In genomic region chr12:79690156-79690605, GRCh38 we compare ENCODE assay signal across 8 cellular contexts. TPM values are rescaled to one million over a fixed set of nuclear protein-coding genes. Genes with fewer than 3 reads are reported as not detected.
DNase-seq lines count a peak whose midpoint lies in the region; ATAC-seq and TF ChIP-seq lines count a peak whose summit lies in the region.

No MANE protein-coding gene starts in this region.

- H3K79me2 ChIP-seq in DOHH2 (ENCODE audit: control insufficient read depth, low read length), result peaks cover 52% of the 10 kb centered on the region

- peak overlapping the region; percentile 94 for H3K4me3 ChIP-seq in DOHH2 (ENCODE audit: low read length)

- no peaks in the 10 kb centered on the region for H3K9me3 ChIP-seq in DOHH2 (ENCODE audit: control insufficient read depth, insufficient read depth, low read length)

- H3K27ac ChIP-seq in DOHH2 (ENCODE audit: low read depth, low read length), result peak overlapping the region; percentile 77

- H3K4me2 ChIP-seq in DOHH2 (ENCODE audit: low read length), result peak overlapping the region; percentile 86

- H3K4me1 ChIP-seq in DOHH2 (ENCODE audit: control insufficient read depth, low read length), result peaks cover 33% of the 10 kb centered on the region

- peak; percentile 38 for DNase-seq in T1000 (lab: John Stamatoyannopoulos, UW)
- peak; percentile 16 for DNase-seq in foreskin melanocyte
- peak; percentile 3 for DNase-seq in pulmonary artery endothelial cell (ENCODE audit: low read depth, low spot score)
- DNase-seq in DMS153 (lab: John Stamatoyannopoulos, UW), result no peak
- no peak for DNase-seq in NOMO-1 treated with DMSO at 0.1 percent for 48 hours (lab: John Stamatoyannopoulos, UW; ENCODE audit: unreplicated experiment)

- H3F3A ChIP-seq in DOHH2 (ENCODE audit: control insufficient read depth, insufficient read depth), result 0 out of 2 replicates have a peak, but pooled peaks cover 9% of the 10 kb centered on the region

- H3K27me3 ChIP-seq in DOHH2 (ENCODE audit: control insufficient read depth, low read length), result peaks cover 7% of the 10 kb centered on the region; the same call in 1 of the 2 replicates

- TF ChIP-seq CTCF in DOHH2 (IDR thresholded peaks at IDR 0.05; ENCODE audit: low read depth, low read length, poor library complexity, severe bottlenecking), result no peak

- H3K36me3 ChIP-seq in DOHH2 (ENCODE audit: control insufficient read depth, low read length), result peaks cover 29% of the 10 kb centered on the region

- ATAC-seq in GM19324 (IDR thresholded peaks at IDR 0.05; ENCODE audit: low FRiP score, unreplicated experiment) (peak; percentile 35), HG03280 (IDR thresholded peaks at IDR 0.05; ENCODE audit: unreplicated experiment) (peak; percentile 24)

- H3K9me2 ChIP-seq in DOHH2 (replicated peaks; ENCODE audit: control insufficient read depth, low read length), result no peaks in the 10 kb centered on the region

- H4K20me1 ChIP-seq in DOHH2 (ENCODE audit: control insufficient read depth, insufficient read depth, low read depth, low read length), result peaks cover 9% of the 10 kb centered on the region

RNA-seq across cellular contexts. Expression of gene PAWR, which starts 0.6 kb away (rescaled TPM):
- total RNA-seq in pulmonary artery endothelial cell, result 99.3 and 123 TPM in 2 replicates

Comparison
In these comparisons a context has a peak if more than half of its experiments do, and no peak if none do; other contexts are left out.
1. DNase-seq: peak in T1000 (single experiment), foreskin melanocyte (single experiment) and pulmonary artery endothelial cell (single experiment); none in DMS153 (single experiment) and NOMO-1 treated with DMSO at 0.1 percent for 48 hours (single experiment).